Comparison of ENCODE assay signal across 11 cellular contexts in the genomic region with DNA sequence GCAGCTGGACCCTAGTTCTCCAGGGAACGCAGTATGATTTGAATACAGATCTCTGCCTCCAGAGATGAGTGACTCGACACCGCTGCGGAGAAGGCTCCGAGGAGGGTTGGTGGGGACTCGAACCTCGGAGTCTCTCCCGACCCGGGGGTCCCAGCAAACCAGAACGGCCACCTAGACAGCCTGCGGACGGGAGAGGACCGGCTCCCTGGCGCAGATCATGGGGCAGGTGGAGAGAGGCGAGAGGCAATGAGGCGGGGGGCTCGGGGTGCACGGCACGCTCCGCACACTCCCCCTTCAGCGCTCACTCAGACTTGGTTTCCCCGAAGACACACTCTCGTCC. TPM values are rescaled to one million over a fixed set of nuclear protein-coding genes. Genes with fewer than 3 reads are reported as not detected.
DNase-seq lines count a peak whose midpoint lies in the region; FAIRE-seq and TF ChIP-seq lines count a peak whose summit lies in the region.
"Had no signal": no experiment of that assay in that cellular context is flagged by ENCODE, and none has a peak within 500 bp of the region (broad histone marks: within the 10 kb centered on the region; RNA-seq: fewer than 3 reads in every experiment).

No MANE protein-coding gene starts in this region.

- WGBS in lower leg skin, 2 donors: 6% methylated on average over 23 of the region's 23 CpGs
- 7 to 26% (median 11%) methylated on average over 15 to 23 of the region's 23 CpGs for WGBS in spleen, 5 donors

- H3K36me3 ChIP-seq in spleen: peaks cover 0 to 12% (median 0%) of the 10 kb centered on the region in 6 donors

- no peak for TF ChIP-seq POLR2A in lower leg skin (IDR thresholded peaks at IDR 0.05)
- no peak for TF ChIP-seq POLR2A in spleen (IDR thresholded peaks at IDR 0.05)
- TF ChIP-seq POLR2A in GM12892 (IDR thresholded peaks at IDR 0.05; ENCODE audit: low read depth, low read length): no peak

- H3K27me3 ChIP-seq in HL-60 (ENCODE audit: insufficient read depth, poor library complexity, severe bottlenecking): peaks cover 33% of the 10 kb centered on the region
- peaks cover 0 to 73% (median 9%) of the 10 kb centered on the region in 7 donors for H3K27me3 ChIP-seq in spleen (replicated peaks in 1 of 7)

- no peak for DNase-seq in HL-60 (ENCODE audit: low read depth in 1 of 2, low spot score in 1 of 2)
- no peak for DNase-seq in coronary artery (ENCODE audit: low spot score)
- DNase-seq in lower leg skin (ENCODE audit: low spot score in 2 of 2): peak in 1 of 2 donors; percentile 81
- no peak for DNase-seq in spleen
- DNase-seq in globus pallidus (ENCODE audit: low spot score): no peak
- no peak for DNase-seq in GM12892 (ENCODE audit: insufficient read length)
- no peak for DNase-seq in DMS153 (lab: John Stamatoyannopoulos, UW)
- no peak for DNase-seq in foreskin melanocyte
- DNase-seq: NCI-H1930 had no signal

- H3K4me3 ChIP-seq in HL-60 (replicated peaks; ENCODE audit: insufficient read depth, low read length) (peak overlapping the region; percentile 54), coronary artery (peak overlapping the region; percentile 92), lower leg skin (ENCODE audit: low read depth, poor library complexity, severe bottlenecking) (peak overlapping the region; percentile 42), spleen (peak overlapping the region; percentile 48 to 74 (median 66))
- H3K4me3 ChIP-seq: mucosa of descending colon had no signal

- H3K4me1 ChIP-seq in spleen: peaks cover 8 to 89% (median 45%) of the 10 kb centered on the region in 6 donors

- H3K27ac ChIP-seq in HL-60 (replicated peaks): no peak overlapping the region
- H3K27ac ChIP-seq in coronary artery: peak overlapping the region in 1 of 2 donors; percentile 66
- H3K27ac ChIP-seq in spleen: peak overlapping the region in 7 of 8 donors; percentile 73 to 89 (median 79)
- H3K27ac ChIP-seq: RWPE1 had no signal

- FAIRE-seq in GM12892 (lab: Jason Lieb, UNC): no peak

- TF ChIP-seq CTCF in HL-60 (IDR thresholded peaks at IDR 0.05; ENCODE audit: insufficient read depth, low read length): no peak
- no peak for TF ChIP-seq CTCF in coronary artery (IDR thresholded peaks at IDR 0.05)
- no peak for TF ChIP-seq CTCF in lower leg skin (IDR thresholded peaks at IDR 0.05)
- TF ChIP-seq CTCF in spleen (IDR thresholded peaks at IDR 0.05 in 8 of 11, conservative IDR thresholded peaks at IDR 0.05 in 3 of 11): no peak

- intact Hi-C loops in lower leg skin (cut with DNase I; ENCODE audit: low total_unique reads): no loop called here
- intact Hi-C loops in spleen (cut with DNase I; ENCODE audit: low total_unique reads): no loop called here

- H3K9me3 ChIP-seq in spleen: peaks cover 0 to 16% (median 7%) of the 10 kb centered on the region in 8 donors
- H3K9me3 ChIP-seq: mucosa of descending colon had no signal

RNA-seq across cellular contexts. Expression of a gene that starts 12.6 kb away (rescaled TPM):
- total RNA-seq in lower leg skin (1 to 10 TPM in 3 of 4 donors, under 1 TPM in 1; 0.93 to 3.2 (median 2.8) TPM), spleen (100 to 1,000 TPM; 114 to 287 (median 142) TPM)
- 10 to 100 TPM in 2 of 3 donors, 1 to 10 TPM in 1; 4.0 to 36.0 (median 13.7) TPM for polyA plus RNA-seq in spleen
- not detected for polyA plus RNA-seq in GM12892 (2012; ENCODE audit: missing spikeins)

Comparison
In these comparisons a context has a peak if more than half of its experiments do, and no peak if none do; other contexts are left out.
1. H3K4me3 ChIP-seq: peak in every context shown above with its lines; median percentile 92 in coronary artery; 66 in spleen; 54 in HL-60; 42 in lower leg skin.
2. RNA of a gene that starts 12.6 kb away (total RNA-seq): 114 to 287 TPM in spleen; 0.93 to 3.2 TPM in lower leg skin; every median in the first group is over 10 times any median in the second.